8 cellular contexts compared by ENCODE assay signal in genomic region chrX:120250522-120251271, GRCh38.
DNase-seq lines count a peak whose midpoint lies in the region; ATAC-seq and TF ChIP-seq lines count a peak whose summit lies in the region.

ZBTB33 (plus strand) TSS chrX:120250812; CDS start chrX:120253416, 2,604 bp downstream.

- no peaks in the 10 kb centered on the region for H3K9me3 Mint-ChIP-seq in central memory CD8-positive, alpha-beta T cell

- DNase-seq in AG10803 (ENCODE audit: low read depth) (peak; percentile 93), NCI-H345 (lab: John Stamatoyannopoulos, UW) (peak; percentile 85), inferior parietal cortex (ENCODE audit: extremely low spot score) (peak; percentile 87)
- peak; percentile 59 to 77 (median 71) for DNase-seq in activated CD4-positive, CD25-positive, alpha-beta regulatory T cell (lab: John Stamatoyannopoulos, UW)
- DNase-seq in central memory CD8-positive, alpha-beta T cell (ENCODE audit: low spot score in 2 of 2): peak; percentile 58 to 74
- peak; percentile 59 to 81 for DNase-seq in stimulated activated CD4-positive, alpha-beta T cell treated with anti-CD3 and anti-CD28 coated beads, Interleukin-12 subunit alpha, Interleukin-12 subunit beta, amount 100 ng/mL, for 24 hours (ENCODE audit: low read depth in 2 of 2)

- peak within 1 kb of the TSS; percentile 78 for H3K4me3 ChIP-seq in AG10803 (ENCODE audit: low read length)

- ATAC-seq in GM19023 (IDR thresholded peaks at IDR 0.05; ENCODE audit: unreplicated experiment) (peak; percentile 96), HG03280 (IDR thresholded peaks at IDR 0.05; ENCODE audit: unreplicated experiment) (peak; percentile 97)
- ATAC-seq in central memory CD8-positive, alpha-beta T cell (replicated peaks; ENCODE audit: extremely low read depth, poor library complexity, severe bottlenecking): peak; percentile 99

- peaks cover 18% of the 10 kb centered on the region for H3K36me3 Mint-ChIP-seq in central memory CD8-positive, alpha-beta T cell (ENCODE audit: insufficient read depth)

- peak within 1 kb of the TSS; percentile 98 for H3K4me3 Mint-ChIP-seq in central memory CD8-positive, alpha-beta T cell

- H3K27ac Mint-ChIP-seq in central memory CD8-positive, alpha-beta T cell (ENCODE audit: low read depth): peak within 1 kb of the TSS; percentile 99

- peaks cover 34% of the 10 kb centered on the region for H3K4me1 Mint-ChIP-seq in central memory CD8-positive, alpha-beta T cell

- H3K27me3 Mint-ChIP-seq in central memory CD8-positive, alpha-beta T cell: no peaks in the 10 kb centered on the region

- TF ChIP-seq CTCF in AG10803 (conservative IDR thresholded peaks at IDR 0.05; ENCODE audit: low read length): peak; percentile 50

Comparison
In these comparisons a context has a peak if more than half of its experiments do, and no peak if none do; other contexts are left out.
1. Peak in every context shown above with its lines: DNase-seq, ATAC-seq and H3K4me3 ChIP-seq.